Comparison of ENCODE assay signal across 1 cellular context in the genomic region with DNA sequence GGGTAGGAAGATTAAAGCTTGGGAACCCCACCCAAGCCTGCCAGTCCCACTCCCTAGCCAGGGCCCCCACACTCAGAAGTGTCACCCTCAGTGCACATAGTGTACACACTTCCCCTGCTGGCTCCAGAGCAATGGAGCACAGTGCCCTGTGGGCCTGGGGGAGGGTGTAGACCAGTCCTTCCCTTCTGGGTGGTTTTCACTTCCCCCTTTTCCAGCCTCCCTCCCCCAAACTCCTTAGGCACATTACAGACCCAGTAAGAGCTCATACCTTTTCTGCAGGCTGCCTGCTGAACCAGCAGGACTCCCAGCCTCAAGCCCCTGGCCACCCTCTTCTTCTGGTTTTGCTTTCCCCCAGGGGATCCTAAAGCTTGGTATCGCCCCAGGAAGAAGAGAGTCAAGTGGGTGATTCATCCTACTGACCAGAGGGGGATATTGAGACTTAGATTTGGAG.
TF ChIP-seq lines count a peak whose summit lies in the region.

A gene with protein sequence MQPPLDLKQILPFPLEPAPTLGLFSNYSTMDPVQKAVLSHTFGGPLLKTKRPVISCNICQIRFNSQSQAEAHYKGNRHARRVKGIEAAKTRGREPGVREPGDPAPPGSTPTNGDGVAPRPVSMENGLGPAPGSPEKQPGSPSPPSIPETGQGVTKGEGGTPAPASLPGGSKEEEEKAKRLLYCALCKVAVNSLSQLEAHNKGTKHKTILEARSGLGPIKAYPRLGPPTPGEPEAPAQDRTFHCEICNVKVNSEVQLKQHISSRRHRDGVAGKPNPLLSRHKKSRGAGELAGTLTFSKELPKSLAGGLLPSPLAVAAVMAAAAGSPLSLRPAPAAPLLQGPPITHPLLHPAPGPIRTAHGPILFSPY (minus strand): TSS at position 143 of the 451 bp plus-strand sequence. CDS start 219 bp downstream, outside the sequence.

TF ChIP-seq in SK-N-SH, 30 proteins besides CTCF, POLR2A, EP300 and RAD21 (continued from another document):
- TF ChIP-seq, protein P1, sequence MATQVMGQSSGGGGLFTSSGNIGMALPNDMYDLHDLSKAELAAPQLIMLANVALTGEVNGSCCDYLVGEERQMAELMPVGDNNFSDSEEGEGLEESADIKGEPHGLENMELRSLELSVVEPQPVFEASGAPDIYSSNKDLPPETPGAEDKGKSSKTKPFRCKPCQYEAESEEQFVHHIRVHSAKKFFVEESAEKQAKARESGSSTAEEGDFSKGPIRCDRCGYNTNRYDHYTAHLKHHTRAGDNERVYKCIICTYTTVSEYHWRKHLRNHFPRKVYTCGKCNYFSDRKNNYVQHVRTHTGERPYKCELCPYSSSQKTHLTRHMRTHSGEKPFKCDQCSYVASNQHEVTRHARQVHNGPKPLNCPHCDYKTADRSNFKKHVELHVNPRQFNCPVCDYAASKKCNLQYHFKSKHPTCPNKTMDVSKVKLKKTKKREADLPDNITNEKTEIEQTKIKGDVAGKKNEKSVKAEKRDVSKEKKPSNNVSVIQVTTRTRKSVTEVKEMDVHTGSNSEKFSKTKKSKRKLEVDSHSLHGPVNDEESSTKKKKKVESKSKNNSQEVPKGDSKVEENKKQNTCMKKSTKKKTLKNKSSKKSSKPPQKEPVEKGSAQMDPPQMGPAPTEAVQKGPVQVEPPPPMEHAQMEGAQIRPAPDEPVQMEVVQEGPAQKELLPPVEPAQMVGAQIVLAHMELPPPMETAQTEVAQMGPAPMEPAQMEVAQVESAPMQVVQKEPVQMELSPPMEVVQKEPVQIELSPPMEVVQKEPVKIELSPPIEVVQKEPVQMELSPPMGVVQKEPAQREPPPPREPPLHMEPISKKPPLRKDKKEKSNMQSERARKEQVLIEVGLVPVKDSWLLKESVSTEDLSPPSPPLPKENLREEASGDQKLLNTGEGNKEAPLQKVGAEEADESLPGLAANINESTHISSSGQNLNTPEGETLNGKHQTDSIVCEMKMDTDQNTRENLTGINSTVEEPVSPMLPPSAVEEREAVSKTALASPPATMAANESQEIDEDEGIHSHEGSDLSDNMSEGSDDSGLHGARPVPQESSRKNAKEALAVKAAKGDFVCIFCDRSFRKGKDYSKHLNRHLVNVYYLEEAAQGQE (IDR thresholded peaks at IDR 0.05; ENCODE audit: low read depth, low read length) = no peak
- no peak for TF ChIP-seq RFX5 (IDR thresholded peaks at IDR 0.05; ENCODE audit: low read length)
- no peak for TF ChIP-seq EZH2phosphoT487 (IDR thresholded peaks at IDR 0.05; ENCODE audit: borderline replicate concordance, low read depth)
- TF ChIP-seq SIN3A (IDR thresholded peaks at IDR 0.05; ENCODE audit: borderline replicate concordance, low read depth, low read length) = no peak
- no peak for TF ChIP-seq JUND (IDR thresholded peaks at IDR 0.05)
- TF ChIP-seq, protein P2, sequence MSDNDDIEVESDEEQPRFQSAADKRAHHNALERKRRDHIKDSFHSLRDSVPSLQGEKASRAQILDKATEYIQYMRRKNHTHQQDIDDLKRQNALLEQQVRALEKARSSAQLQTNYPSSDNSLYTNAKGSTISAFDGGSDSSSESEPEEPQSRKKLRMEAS (IDR thresholded peaks at IDR 0.05; ENCODE audit: low read depth) = no peak
